In the genomic region with DNA sequence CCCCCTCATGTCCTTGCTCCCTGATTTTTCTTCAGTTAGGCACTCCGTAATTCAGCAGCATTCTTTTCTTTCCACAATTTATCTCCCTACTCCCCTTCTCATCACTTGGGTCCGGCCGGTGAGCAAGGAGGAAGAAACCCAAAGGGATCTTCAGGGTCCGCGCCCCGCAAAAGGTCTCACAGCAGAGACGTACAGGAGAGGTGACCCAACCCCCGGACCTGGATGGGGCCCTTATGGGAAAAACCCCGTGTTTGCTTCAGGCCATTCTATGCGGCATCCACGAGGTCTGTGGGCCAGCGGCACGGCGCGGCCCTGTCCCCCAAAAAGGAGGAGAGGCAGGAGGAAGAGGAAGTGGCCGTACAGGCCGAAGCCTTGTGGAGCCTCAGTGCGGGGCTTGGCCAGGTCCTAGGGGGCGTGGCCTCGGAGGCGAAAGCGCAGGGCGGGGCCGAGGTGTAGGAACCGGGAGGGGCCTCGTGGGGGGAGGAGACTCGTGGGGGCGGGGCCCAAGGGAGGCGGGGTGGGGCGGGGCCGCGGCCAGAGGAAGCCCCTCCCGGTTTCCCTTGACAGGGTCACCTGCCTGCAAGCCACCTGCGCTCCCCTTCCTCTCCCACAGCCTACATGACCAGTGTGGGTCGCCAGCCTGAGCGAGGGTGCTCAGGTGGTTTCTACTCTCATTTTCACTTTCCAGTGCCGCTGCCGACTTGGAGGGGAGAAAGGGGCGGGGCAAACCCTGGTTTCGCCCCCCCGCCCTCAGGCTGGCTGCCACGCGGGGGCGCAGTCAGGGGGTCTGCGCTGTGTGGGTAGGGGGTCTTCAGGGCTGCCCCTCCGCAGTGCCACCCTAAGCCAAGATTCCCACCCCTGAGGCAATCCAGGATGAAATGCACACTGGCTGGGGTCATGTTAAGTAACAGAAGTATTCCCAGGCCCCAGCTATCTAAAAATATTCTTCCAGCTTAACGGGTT, we compare ENCODE assay signal across 8 cellular contexts.
DNase-seq lines count a peak whose midpoint lies in the region; ATAC-seq and TF ChIP-seq lines count a peak whose summit lies in the region.

No MANE protein-coding gene starts in this region.

- no peaks in the 10 kb centered on the region for H3K27me3 ChIP-seq in right lobe of liver

- H3K4me3 ChIP-seq in right lobe of liver = peak overlapping the region; percentile 57 to 70 (median 61)

- peaks cover 0 to 14% (median 6%) of the 10 kb centered on the region in 4 donors for H3K4me1 ChIP-seq in right lobe of liver

- TF ChIP-seq CTCF in right lobe of liver (IDR thresholded peaks at IDR 0.05) = peak; percentile 17 to 35 (median 28)

- H3K9me3 ChIP-seq in right lobe of liver = no peaks in the 10 kb centered on the region

- intact Hi-C loops in right lobe of liver (cut with DNase I) = no loop called here

- WGBS in right lobe of liver (ENCODE audit: insufficient coverage, low coverage, low lambda C conversion rate, missing lambda C conversion rate) = 14% methylated on average over 12 of the region's 47 CpGs

- no peaks in the 10 kb centered on the region for H3K36me3 ChIP-seq in right lobe of liver

- peak; percentile 93 for TF ChIP-seq POLR2A in GM18526 (IDR thresholded peaks at IDR 0.05; ENCODE audit: extremely low read depth, insufficient read length)
- TF ChIP-seq POLR2A in right lobe of liver (IDR thresholded peaks at IDR 0.05) = peak; percentile 69

- in situ Hi-C loops in ACHN (cut with HindIII; ENCODE audit: low pct_ligation_motif_present, low pct_unique_long_range_greater_than_20kb, low sequenced_read_pairs) = no loop called here

- H3K27ac ChIP-seq in right lobe of liver = peak overlapping the region; percentile 79 to 93 (median 89)

- peak; percentile 97 for ATAC-seq in HG03064 (IDR thresholded peaks at IDR 0.05; ENCODE audit: low read depth, unreplicated experiment)
- ATAC-seq in right lobe of liver = peak; percentile 98 to 100 (median 98)

- DNase-seq in ACHN (peak; percentile 94), NCI-H345 (lab: John Stamatoyannopoulos, UW) (peak; percentile 67), dermis blood vessel endothelial cell (peak; percentile 90), right lobe of liver (peak; percentile 98)
- DNase-seq in activated CD4-positive, alpha-beta T cell treated with anti-CD3 and anti-CD28 coated beads, Interleukin-2, amount 50 U/mL, for 24 hours (ENCODE audit: low read depth in 1 of 2, low spot score in 1 of 2) = peak; percentile 60 to 69
- DNase-seq in stimulated activated CD4-positive, alpha-beta T cell treated with anti-CD3 and anti-CD28 coated beads, Interleukin-4, amount 100 ng/mL, for 24 hours = peak; percentile 85

Comparison
In these comparisons a context has a peak if more than half of its experiments do, and no peak if none do; other contexts are left out.
1. Peak in every context shown above with its lines: DNase-seq, ATAC-seq, H3K4me3 ChIP-seq and H3K27ac ChIP-seq.